Comparison of ENCODE assay signal across 12 cellular contexts in the genomic region with DNA sequence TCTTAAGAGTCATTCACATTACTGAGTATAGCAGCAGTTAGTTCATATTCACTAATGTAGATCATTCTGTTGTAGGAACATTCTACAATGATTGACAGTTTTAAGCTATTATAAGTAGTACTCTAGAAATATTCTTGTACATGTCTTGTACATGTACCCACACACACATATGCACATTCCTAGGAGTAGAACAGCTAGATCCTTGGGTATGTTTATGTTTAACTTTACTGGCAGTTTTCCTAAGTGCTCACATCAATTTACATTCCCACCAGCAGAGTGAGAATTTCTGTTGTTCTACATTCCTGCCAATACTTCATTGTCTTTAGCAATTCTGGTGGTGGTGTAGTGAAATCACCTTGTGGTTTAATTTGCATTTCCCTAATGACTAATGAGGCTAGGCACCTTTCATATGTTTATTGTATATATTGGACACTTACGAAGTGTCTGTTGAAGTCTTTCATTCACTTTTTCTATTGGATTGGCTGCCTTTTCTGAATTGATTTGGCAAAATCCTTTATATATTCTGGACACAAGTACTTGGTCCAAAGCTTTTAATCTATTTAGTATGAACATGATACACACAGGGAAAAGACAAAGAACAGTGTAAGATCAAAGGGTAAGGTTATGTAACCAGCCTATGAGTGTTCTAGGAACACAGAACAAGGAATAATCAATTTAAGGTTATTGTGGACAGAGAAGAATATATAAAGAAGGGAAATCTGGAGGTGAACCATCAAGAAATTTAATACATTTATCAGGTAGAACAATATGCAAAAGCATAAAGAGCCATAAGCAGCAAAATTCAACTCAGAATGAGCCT.
DNase-seq lines count a peak whose midpoint lies in the region; ATAC-seq and TF ChIP-seq lines count a peak whose summit lies in the region.
"Had no signal": no experiment of that assay in that cellular context is flagged by ENCODE, and none has a peak within 500 bp of the region (broad histone marks: within the 10 kb centered on the region; RNA-seq: fewer than 3 reads in every experiment).

No MANE protein-coding gene starts in this region.

- no peak for TF ChIP-seq EP300 in suprapubic skin (IDR thresholded peaks at IDR 0.05)

- peaks cover 3% of the 10 kb centered on the region for H3K9me3 Mint-ChIP-seq in chondrocyte (ENCODE audit: low read depth)

- no peak overlapping the region for H3K27ac ChIP-seq in suprapubic skin
- no peak overlapping the region for H3K27ac ChIP-seq in caudate nucleus (ENCODE audit: low read depth, low read length)
- H3K27ac ChIP-seq: heart right ventricle, VCaP had no signal

- WGBS in suprapubic skin: 81% methylated on average over 1 of the region's 1 CpG

- no peak overlapping the region for H3K27ac Mint-ChIP-seq in chondrocyte (ENCODE audit: unreplicated experiment)

- TF ChIP-seq CTCF in BJ (IDR thresholded peaks at IDR 0.05; ENCODE audit: insufficient read depth, low read depth, low read length) (peak; percentile 11; the same call in 1 of the 2 replicates), chondrocyte (IDR thresholded peaks at IDR 0.05) (peak; percentile 53), suprapubic skin (IDR thresholded peaks at IDR 0.05) (no peak)

- H3K4me3 Mint-ChIP-seq in chondrocyte (ENCODE audit: unreplicated experiment): no peak overlapping the region

- no peaks in the 10 kb centered on the region for H3K9me3 ChIP-seq in suprapubic skin
- H3K9me3 ChIP-seq: heart right ventricle, MG63 had no signal

- H3K4me1 ChIP-seq in suprapubic skin: peaks cover 6% of the 10 kb centered on the region

- H3K27me3 ChIP-seq in BJ (ENCODE audit: control insufficient read depth, insufficient read depth, low read length): no peaks in the 10 kb centered on the region
- no peaks in the 10 kb centered on the region for H3K27me3 ChIP-seq in suprapubic skin
- H3K27me3 ChIP-seq: heart right ventricle, MG63 had no signal

- no peaks in the 10 kb centered on the region for H3K36me3 Mint-ChIP-seq in chondrocyte (ENCODE audit: low read depth)

- no peaks in the 10 kb centered on the region for H3K36me3 ChIP-seq in BJ (ENCODE audit: control insufficient read depth, insufficient read depth, low read length)
- no peaks in the 10 kb centered on the region for H3K36me3 ChIP-seq in suprapubic skin
- H3K36me3 ChIP-seq: heart right ventricle, MG63 had no signal

- no peak overlapping the region for H3K4me3 ChIP-seq in BJ (ENCODE audit: low read depth, low read length)
- H3K4me3 ChIP-seq in suprapubic skin: no peak overlapping the region
- H3K4me3 ChIP-seq: heart right ventricle, MG63 had no signal

- peaks cover 10% of the 10 kb centered on the region for H3K4me1 Mint-ChIP-seq in chondrocyte (ENCODE audit: low read depth)

- peak; percentile 69 for ATAC-seq in GM19455 (IDR thresholded peaks at IDR 0.05; ENCODE audit: unreplicated experiment)
- peak; percentile 93 for ATAC-seq in HG03159 (IDR thresholded peaks at IDR 0.05; ENCODE audit: unreplicated experiment)
- ATAC-seq: heart right ventricle had no signal

- no peak for TF ChIP-seq POLR2A in suprapubic skin (IDR thresholded peaks at IDR 0.05)

- peaks cover 2% of the 10 kb centered on the region for H3K27me3 Mint-ChIP-seq in chondrocyte (ENCODE audit: low read depth)

- POLR2A ChIA-PET in BJ (lab: Charles Lee): no interaction called here

- DNase-seq in BJ (ENCODE audit: low read depth) (no peak), chondrocyte (ENCODE audit: low spot score) (no peak), LoVo (ENCODE audit: low spot score) (no peak), UCSD-AML1 (lab: John Stamatoyannopoulos, UW; ENCODE audit: unreplicated experiment) (no peak), suprapubic skin (ENCODE audit: low spot score in 2 of 2) (no peak), caudate nucleus (lab: John Stamatoyannopoulos, UW) (no peak)
- DNase-seq: DMS53, heart right ventricle, MG63 had no signal

- CTCF ChIA-PET in BJ (lab: Yijun Ruan, JAX): interaction anchor here (0.6 to 1.8 kb wide), 2 partner anchors 10 to 98 kb away, joined by 3 to 6 read pairs; no protein-coding TSS in a partner anchor

Comparison
In these comparisons a context has a peak if more than half of its experiments do, and no peak if none do; other contexts are left out.
1. CTCF ChIP-seq: peak in BJ (single experiment) and chondrocyte (single experiment); none in suprapubic skin (0 of 2).